Comparison of ENCODE assay signal across 1 cellular context in the genomic region with DNA sequence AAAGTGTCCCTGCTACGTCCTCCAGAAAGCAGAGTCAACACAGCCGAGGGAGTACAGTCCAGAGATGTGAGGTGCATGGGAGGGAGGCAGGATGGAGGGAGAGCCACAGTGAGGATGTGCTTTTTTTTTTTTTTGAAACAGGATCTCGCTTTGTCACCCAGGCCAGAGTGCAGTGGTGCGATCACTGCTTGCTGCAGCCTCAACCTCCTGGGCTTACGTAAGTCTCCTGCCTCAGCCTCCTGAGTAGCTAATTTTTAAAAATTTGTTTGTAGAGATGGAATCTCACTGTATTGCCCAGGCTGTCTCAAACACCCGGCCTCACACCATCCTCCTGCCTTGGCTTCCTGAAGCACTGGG.
TF ChIP-seq lines count a peak whose summit lies in the region.

No MANE protein-coding gene starts in this region.

TF ChIP-seq in HepG2, 621 proteins besides CTCF, POLR2A, EP300 and RAD21 (continued from another document and continues in another):
- TF ChIP-seq HNRNPK (IDR thresholded peaks at IDR 0.05; ENCODE audit: low read depth, low read length, poor library complexity, severe bottlenecking), result no peak
- TF ChIP-seq ZNF782 (CRISPR knock-in tag; IDR thresholded peaks at IDR 0.05; ENCODE audit: borderline replicate concordance), result no peak
- 0 out of 2 replicates have a peak, but pooled peaks have one; percentile 30 for TF ChIP-seq IRF2 (CRISPR knock-in tag; IDR thresholded peaks at IDR 0.05)
- TF ChIP-seq ZNF558 (CRISPR knock-in tag; IDR thresholded peaks at IDR 0.05; ENCODE audit: borderline replicate concordance), result no peak
- TF ChIP-seq, protein P1, sequence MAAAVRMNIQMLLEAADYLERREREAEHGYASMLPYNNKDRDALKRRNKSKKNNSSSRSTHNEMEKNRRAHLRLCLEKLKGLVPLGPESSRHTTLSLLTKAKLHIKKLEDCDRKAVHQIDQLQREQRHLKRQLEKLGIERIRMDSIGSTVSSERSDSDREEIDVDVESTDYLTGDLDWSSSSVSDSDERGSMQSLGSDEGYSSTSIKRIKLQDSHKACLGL (CRISPR knock-in tag; IDR thresholded peaks at IDR 0.05), result no peak
- TF ChIP-seq ZNF33A (CRISPR knock-in tag; IDR thresholded peaks at IDR 0.05; ENCODE audit: borderline replicate concordance), result no peak
- TF ChIP-seq, protein P2, sequence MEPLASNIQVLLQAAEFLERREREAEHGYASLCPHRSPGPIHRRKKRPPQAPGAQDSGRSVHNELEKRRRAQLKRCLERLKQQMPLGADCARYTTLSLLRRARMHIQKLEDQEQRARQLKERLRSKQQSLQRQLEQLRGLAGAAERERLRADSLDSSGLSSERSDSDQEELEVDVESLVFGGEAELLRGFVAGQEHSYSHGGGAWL (CRISPR knock-in tag; IDR thresholded peaks at IDR 0.05), result no peak
- TF ChIP-seq ERF (CRISPR knock-in tag; IDR thresholded peaks at IDR 0.05), result 0 out of 2 replicates have a peak, but pooled peaks have one; percentile 23
- TF ChIP-seq RELA (CRISPR knock-in tag; IDR thresholded peaks at IDR 0.05), result no peak
- TF ChIP-seq BCL6 (CRISPR knock-in tag; IDR thresholded peaks at IDR 0.05), result no peak
- TF ChIP-seq, protein P3, sequence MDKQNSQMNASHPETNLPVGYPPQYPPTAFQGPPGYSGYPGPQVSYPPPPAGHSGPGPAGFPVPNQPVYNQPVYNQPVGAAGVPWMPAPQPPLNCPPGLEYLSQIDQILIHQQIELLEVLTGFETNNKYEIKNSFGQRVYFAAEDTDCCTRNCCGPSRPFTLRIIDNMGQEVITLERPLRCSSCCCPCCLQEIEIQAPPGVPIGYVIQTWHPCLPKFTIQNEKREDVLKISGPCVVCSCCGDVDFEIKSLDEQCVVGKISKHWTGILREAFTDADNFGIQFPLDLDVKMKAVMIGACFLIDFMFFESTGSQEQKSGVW (CRISPR knock-in tag; IDR thresholded peaks at IDR 0.05; ENCODE audit: borderline replicate concordance), result no peak
- TF ChIP-seq RFXAP (CRISPR knock-in tag; IDR thresholded peaks at IDR 0.05; ENCODE audit: borderline replicate concordance), result no peak
- no peak for TF ChIP-seq HMGA1 (CRISPR knock-in tag; conservative IDR thresholded peaks at IDR 0.05)
- TF ChIP-seq ZNF350 (CRISPR knock-in tag; IDR thresholded peaks at IDR 0.05; ENCODE audit: borderline replicate concordance, low read depth), result no peak
- TF ChIP-seq, protein P4, sequence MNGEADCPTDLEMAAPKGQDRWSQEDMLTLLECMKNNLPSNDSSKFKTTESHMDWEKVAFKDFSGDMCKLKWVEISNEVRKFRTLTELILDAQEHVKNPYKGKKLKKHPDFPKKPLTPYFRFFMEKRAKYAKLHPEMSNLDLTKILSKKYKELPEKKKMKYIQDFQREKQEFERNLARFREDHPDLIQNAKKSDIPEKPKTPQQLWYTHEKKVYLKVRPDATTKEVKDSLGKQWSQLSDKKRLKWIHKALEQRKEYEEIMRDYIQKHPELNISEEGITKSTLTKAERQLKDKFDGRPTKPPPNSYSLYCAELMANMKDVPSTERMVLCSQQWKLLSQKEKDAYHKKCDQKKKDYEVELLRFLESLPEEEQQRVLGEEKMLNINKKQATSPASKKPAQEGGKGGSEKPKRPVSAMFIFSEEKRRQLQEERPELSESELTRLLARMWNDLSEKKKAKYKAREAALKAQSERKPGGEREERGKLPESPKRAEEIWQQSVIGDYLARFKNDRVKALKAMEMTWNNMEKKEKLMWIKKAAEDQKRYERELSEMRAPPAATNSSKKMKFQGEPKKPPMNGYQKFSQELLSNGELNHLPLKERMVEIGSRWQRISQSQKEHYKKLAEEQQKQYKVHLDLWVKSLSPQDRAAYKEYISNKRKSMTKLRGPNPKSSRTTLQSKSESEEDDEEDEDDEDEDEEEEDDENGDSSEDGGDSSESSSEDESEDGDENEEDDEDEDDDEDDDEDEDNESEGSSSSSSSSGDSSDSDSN (CRISPR knock-in tag; IDR thresholded peaks at IDR 0.05), result 0 out of 2 replicates have a peak, but pooled peaks have one; percentile 22
- TF ChIP-seq ZNF644 (CRISPR knock-in tag; IDR thresholded peaks at IDR 0.05; ENCODE audit: low read depth), result no peak
- no peak for TF ChIP-seq TOPORS (CRISPR knock-in tag; IDR thresholded peaks at IDR 0.05)
- no peak for TF ChIP-seq ZNF510 (CRISPR knock-in tag; IDR thresholded peaks at IDR 0.05; ENCODE audit: low read depth)
- TF ChIP-seq, protein P5, sequence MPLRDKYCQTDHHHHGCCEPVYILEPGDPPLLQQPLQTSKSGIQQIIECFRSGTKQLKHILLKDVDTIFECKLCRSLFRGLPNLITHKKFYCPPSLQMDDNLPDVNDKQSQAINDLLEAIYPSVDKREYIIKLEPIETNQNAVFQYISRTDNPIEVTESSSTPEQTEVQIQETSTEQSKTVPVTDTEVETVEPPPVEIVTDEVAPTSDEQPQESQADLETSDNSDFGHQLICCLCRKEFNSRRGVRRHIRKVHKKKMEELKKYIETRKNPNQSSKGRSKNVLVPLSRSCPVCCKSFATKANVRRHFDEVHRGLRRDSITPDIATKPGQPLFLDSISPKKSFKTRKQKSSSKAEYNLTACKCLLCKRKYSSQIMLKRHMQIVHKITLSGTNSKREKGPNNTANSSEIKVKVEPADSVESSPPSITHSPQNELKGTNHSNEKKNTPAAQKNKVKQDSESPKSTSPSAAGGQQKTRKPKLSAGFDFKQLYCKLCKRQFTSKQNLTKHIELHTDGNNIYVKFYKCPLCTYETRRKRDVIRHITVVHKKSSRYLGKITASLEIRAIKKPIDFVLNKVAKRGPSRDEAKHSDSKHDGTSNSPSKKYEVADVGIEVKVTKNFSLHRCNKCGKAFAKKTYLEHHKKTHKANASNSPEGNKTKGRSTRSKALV (CRISPR knock-in tag; IDR thresholded peaks at IDR 0.05), result no peak
- no peak for TF ChIP-seq ISL2 (CRISPR knock-in tag; IDR thresholded peaks at IDR 0.05)
- TF ChIP-seq, protein P6, sequence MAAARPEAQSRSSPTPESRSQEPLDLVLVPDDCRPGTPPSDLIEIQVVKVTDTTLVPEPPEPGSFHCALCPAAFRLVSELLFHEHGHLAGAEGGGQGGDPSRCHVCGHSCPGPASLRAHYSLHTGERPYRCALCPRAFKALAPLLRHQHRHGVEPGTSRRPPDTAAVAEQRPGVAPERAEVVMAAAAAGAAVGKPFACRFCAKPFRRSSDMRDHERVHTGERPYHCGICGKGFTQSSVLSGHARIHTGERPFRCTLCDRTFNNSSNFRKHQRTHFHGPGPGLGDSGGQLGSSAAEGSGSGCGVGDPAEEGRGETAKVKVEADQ (CRISPR knock-in tag; IDR thresholded peaks at IDR 0.05; ENCODE audit: borderline replicate concordance), result no peak
- no peak for TF ChIP-seq ZNF772 (CRISPR knock-in tag; IDR thresholded peaks at IDR 0.05)
- TF ChIP-seq TEAD2 (CRISPR knock-in tag; IDR thresholded peaks at IDR 0.05), result no peak
- no peak for TF ChIP-seq ZSCAN9 (CRISPR knock-in tag; IDR thresholded peaks at IDR 0.05; ENCODE audit: borderline replicate concordance)
- TF ChIP-seq, protein P7, sequence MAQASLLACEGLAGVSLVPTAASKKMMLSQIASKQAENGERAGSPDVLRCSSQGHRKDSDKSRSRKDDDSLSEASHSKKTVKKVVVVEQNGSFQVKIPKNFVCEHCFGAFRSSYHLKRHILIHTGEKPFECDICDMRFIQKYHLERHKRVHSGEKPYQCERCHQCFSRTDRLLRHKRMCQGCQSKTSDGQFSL (CRISPR knock-in tag; IDR thresholded peaks at IDR 0.05), result no peak
- TF ChIP-seq, protein P8, sequence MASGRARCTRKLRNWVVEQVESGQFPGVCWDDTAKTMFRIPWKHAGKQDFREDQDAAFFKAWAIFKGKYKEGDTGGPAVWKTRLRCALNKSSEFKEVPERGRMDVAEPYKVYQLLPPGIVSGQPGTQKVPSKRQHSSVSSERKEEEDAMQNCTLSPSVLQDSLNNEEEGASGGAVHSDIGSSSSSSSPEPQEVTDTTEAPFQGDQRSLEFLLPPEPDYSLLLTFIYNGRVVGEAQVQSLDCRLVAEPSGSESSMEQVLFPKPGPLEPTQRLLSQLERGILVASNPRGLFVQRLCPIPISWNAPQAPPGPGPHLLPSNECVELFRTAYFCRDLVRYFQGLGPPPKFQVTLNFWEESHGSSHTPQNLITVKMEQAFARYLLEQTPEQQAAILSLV (CRISPR knock-in tag; IDR thresholded peaks at IDR 0.05; ENCODE audit: borderline replicate concordance), result no peak
- TF ChIP-seq ZNF619 (CRISPR knock-in tag; IDR thresholded peaks at IDR 0.05), result no peak
- TF ChIP-seq, protein P9, sequence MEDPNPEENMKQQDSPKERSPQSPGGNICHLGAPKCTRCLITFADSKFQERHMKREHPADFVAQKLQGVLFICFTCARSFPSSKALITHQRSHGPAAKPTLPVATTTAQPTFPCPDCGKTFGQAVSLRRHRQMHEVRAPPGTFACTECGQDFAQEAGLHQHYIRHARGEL (CRISPR knock-in tag; IDR thresholded peaks at IDR 0.05), result no peak
- TF ChIP-seq ETV5 (CRISPR knock-in tag; IDR thresholded peaks at IDR 0.05; ENCODE audit: borderline replicate concordance), result peak; percentile 47; the same call in 1 of the 2 replicates
- no peak for TF ChIP-seq SP4 (CRISPR knock-in tag; IDR thresholded peaks at IDR 0.05)
- TF ChIP-seq, protein P10, sequence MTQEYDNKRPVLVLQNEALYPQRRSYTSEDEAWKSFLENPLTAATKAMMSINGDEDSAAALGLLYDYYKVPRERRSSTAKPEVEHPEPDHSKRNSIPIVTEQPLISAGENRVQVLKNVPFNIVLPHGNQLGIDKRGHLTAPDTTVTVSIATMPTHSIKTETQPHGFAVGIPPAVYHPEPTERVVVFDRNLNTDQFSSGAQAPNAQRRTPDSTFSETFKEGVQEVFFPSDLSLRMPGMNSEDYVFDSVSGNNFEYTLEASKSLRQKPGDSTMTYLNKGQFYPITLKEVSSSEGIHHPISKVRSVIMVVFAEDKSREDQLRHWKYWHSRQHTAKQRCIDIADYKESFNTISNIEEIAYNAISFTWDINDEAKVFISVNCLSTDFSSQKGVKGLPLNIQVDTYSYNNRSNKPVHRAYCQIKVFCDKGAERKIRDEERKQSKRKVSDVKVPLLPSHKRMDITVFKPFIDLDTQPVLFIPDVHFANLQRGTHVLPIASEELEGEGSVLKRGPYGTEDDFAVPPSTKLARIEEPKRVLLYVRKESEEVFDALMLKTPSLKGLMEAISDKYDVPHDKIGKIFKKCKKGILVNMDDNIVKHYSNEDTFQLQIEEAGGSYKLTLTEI (CRISPR knock-in tag; conservative IDR thresholded peaks at IDR 0.05), result no peak
- TF ChIP-seq ZNF790 (CRISPR knock-in tag; IDR thresholded peaks at IDR 0.05; ENCODE audit: borderline replicate concordance), result no peak
- TF ChIP-seq, protein P11, sequence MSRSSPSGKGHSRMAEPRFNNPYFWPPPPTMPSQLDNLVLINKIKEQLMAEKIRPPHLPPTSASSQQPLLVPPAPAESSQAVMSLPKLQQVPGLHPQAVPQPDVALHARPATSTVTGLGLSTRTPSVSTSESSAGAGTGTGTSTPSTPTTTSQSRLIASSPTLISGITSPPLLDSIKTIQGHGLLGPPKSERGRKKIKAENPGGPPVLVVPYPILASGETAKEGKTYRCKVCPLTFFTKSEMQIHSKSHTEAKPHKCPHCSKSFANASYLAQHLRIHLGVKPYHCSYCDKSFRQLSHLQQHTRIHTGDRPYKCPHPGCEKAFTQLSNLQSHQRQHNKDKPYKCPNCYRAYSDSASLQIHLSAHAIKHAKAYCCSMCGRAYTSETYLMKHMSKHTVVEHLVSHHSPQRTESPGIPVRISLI (CRISPR knock-in tag; IDR thresholded peaks at IDR 0.05; ENCODE audit: borderline replicate concordance), result peak; percentile 98
- TF ChIP-seq ZFYVE20 (CRISPR knock-in tag; IDR thresholded peaks at IDR 0.05; ENCODE audit: borderline replicate concordance, low read depth), result no peak
- no peak for TF ChIP-seq FOXM1 (CRISPR knock-in tag; IDR thresholded peaks at IDR 0.05)
- no peak for TF ChIP-seq HOXA3 (CRISPR knock-in tag; IDR thresholded peaks at IDR 0.05)
- TF ChIP-seq KLF13 (CRISPR knock-in tag; IDR thresholded peaks at IDR 0.05), result no peak
- TF ChIP-seq ZNF121 (CRISPR knock-in tag; IDR thresholded peaks at IDR 0.05), result peak; percentile 92
- TF ChIP-seq, protein P12, sequence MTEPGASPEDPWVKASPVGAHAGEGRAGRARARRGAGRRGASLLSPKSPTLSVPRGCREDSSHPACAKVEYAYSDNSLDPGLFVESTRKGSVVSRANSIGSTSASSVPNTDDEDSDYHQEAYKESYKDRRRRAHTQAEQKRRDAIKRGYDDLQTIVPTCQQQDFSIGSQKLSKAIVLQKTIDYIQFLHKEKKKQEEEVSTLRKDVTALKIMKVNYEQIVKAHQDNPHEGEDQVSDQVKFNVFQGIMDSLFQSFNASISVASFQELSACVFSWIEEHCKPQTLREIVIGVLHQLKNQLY (CRISPR knock-in tag; IDR thresholded peaks at IDR 0.05), result no peak
- TF ChIP-seq RFX3 (CRISPR knock-in tag; IDR thresholded peaks at IDR 0.05), result no peak
- TF ChIP-seq, protein P13, sequence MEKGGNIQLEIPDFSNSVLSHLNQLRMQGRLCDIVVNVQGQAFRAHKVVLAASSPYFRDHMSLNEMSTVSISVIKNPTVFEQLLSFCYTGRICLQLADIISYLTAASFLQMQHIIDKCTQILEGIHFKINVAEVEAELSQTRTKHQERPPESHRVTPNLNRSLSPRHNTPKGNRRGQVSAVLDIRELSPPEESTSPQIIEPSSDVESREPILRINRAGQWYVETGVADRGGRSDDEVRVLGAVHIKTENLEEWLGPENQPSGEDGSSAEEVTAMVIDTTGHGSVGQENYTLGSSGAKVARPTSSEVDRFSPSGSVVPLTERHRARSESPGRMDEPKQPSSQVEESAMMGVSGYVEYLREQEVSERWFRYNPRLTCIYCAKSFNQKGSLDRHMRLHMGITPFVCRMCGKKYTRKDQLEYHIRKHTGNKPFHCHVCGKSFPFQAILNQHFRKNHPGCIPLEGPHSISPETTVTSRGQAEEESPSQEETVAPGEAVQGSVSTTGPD (CRISPR knock-in tag; IDR thresholded peaks at IDR 0.05), result no peak
- TF ChIP-seq TP53 (CRISPR knock-in tag; conservative IDR thresholded peaks at IDR 0.05), result no peak
- peak; percentile 32 for TF ChIP-seq TEAD3 (CRISPR knock-in tag; optimal IDR thresholded peaks at IDR 0.05; ENCODE audit: borderline replicate concordance)
- no peak for TF ChIP-seq ZEB1 (IDR thresholded peaks at IDR 0.05; ENCODE audit: insufficient replicate concordance, low read depth)
- TF ChIP-seq, protein P14, sequence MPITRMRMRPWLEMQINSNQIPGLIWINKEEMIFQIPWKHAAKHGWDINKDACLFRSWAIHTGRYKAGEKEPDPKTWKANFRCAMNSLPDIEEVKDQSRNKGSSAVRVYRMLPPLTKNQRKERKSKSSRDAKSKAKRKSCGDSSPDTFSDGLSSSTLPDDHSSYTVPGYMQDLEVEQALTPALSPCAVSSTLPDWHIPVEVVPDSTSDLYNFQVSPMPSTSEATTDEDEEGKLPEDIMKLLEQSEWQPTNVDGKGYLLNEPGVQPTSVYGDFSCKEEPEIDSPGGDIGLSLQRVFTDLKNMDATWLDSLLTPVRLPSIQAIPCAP (CRISPR knock-in tag; IDR thresholded peaks at IDR 0.05; ENCODE audit: low read depth), result no peak
- TF ChIP-seq ZMYM3 (CRISPR knock-in tag; IDR thresholded peaks at IDR 0.05), result peak; percentile 92
- TF ChIP-seq, protein P15, sequence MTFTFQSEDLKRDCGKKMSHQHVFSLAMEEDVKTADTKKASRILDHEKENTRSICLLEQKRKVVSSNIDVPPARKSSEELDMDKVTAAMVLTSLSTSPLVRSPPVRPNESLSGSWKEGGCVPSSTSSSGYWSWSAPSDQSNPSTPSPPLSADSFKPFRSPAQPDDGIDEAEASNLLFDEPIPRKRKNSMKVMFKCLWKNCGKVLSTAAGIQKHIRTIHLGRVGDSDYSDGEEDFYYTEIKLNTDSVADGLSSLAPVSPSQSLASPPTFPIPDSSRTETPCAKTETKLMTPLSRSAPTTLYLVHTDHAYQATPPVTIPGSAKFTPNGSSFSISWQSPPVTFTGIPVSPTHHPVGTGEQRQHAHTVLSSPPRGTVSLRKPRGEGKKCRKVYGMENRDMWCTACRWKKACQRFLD (CRISPR knock-in tag; IDR thresholded peaks at IDR 0.05; ENCODE audit: borderline replicate concordance), result no peak
